Comparison of ENCODE assay signal across 1 cellular context in genomic region chr15:65979837-65980236, GRCh38.
TF ChIP-seq lines count a peak whose summit lies in the region.

No MANE protein-coding gene starts in this region.

TF ChIP-seq in HEK293, 187 proteins besides CTCF, POLR2A, EP300 and RAD21 (continued from another document):
- TF ChIP-seq ZNF416 (tag by site-specific recombination; IDR thresholded peaks at IDR 0.05) (no peak), ZBTB20 (tag by site-specific recombination; IDR thresholded peaks at IDR 0.05) (peak; percentile 53)
